Comparison of ENCODE assay signal across 29 cellular contexts in the genomic region with DNA sequence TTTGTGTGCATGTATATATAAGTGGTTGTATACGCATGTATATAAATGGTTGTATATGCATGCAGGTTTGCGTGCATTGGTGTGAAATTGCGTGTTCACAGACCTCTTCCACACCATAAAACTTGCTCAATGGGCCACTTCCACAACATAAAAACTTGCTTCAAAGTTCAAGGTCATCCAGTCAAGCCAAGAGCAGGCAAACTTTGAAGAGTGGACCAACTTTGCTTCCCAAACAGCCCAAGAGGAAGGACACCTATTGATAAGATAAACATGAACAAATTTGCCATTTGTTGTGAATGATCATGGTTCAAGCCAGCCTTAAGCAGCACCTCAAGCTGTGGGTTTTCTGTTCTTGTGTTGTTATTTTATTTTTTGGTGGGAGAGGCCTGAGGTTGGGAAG.
"Had no signal": no experiment of that assay in that cellular context is flagged by ENCODE, and none has a peak within 500 bp of the region (broad histone marks: within the 10 kb centered on the region; RNA-seq: fewer than 3 reads in every experiment).

No MANE protein-coding gene starts in this region.

- H3K4me3 ChIP-seq: stomach, suprapubic skin, testis, thoracic aorta, thyroid gland, tibial artery, tibial nerve, transverse colon, upper lobe of left lung, upper lobe of right lung, uterus, vagina had no signal

- H3K36me3 Mint-ChIP-seq: stimulated activated effector memory CD8-positive, alpha-beta T cell treated with anti-CD3 and anti-CD28 coated beads, Interleukin-12 subunit alpha, Interleukin-12 subunit beta, amount 100 ng/mL, for 72 hours; stimulated activated memory B cell treated with anti-CD40 and anti-IgM and Interleukin-4, amounts not matched to agents 10 μg/mL and 1 μg/mL and 100 μg/mL, for 72 hours; stimulated activated naive B cell treated with anti-CD40 and anti-IgM and Interleukin-4, amounts not matched to agents 10 μg/mL and 1 μg/mL and 100 μg/mL, for 72 hours; type B pancreatic cell had no signal

- H3K36me3 ChIP-seq: stomach, suprapubic skin, thoracic aorta, thyroid gland, tibial artery, tibial nerve, transverse colon, upper lobe of left lung, upper lobe of right lung, uterus, vagina had no signal

- DNase-seq: stimulated activated CD4-positive, alpha-beta T cell treated with anti-CD3 and anti-CD28 coated beads, Interleukin-2, amount 100 ng/mL, for 48 hours; stimulated activated CD4-positive, alpha-beta T cell treated with anti-CD3 and anti-CD28 coated beads, Interleukin-4, amount 100 ng/mL, for 1 hour; stimulated activated CD4-positive, alpha-beta T cell treated with anti-CD3 and anti-CD28 coated beads, Interleukin-4, amount 100 ng/mL, for 24 hours; stimulated activated CD4-positive, alpha-beta T cell treated with anti-CD3 and anti-CD28 coated beads, Interleukin-4, amount 100 ng/mL, for 4 hours; stimulated activated CD8-positive, alpha-beta memory T cell treated with anti-CD3 and anti-CD28 coated beads, Interleukin-4, amount 100 ng/mL, for 48 hours; stimulated activated naive B cell treated with anti-CD40 and anti-IgM and Interleukin-4, amounts not matched to agents 10 μg/mL and 1 μg/mL and 100 μg/mL, for 72 hours; stimulated activated naive CD4-positive, alpha-beta T cell; stimulated activated naive CD4-positive, alpha-beta T cell treated with Interleukin-2 at 50 U/mL for 16 hours; stimulated activated naive CD8-positive, alpha-beta T cell treated with anti-CD3 and anti-CD28 coated beads, Interleukin-15, amount 100 ng/mL, for 72 hours; stimulated activated naive CD8-positive, alpha-beta T cell treated with anti-CD3 and anti-CD28 coated beads, Interleukin-15, Interleukin-2, amounts not matched to agents 100 U/mL and 50 U/mL, for 24 hours; stomach; substantia nigra; testis; thyroid gland; tibial artery; transverse colon; trophoblast cell; upper lobe of left lung; upper lobe of right lung; uterus had no signal

- H3K27ac Mint-ChIP-seq: stimulated activated effector memory CD8-positive, alpha-beta T cell treated with anti-CD3 and anti-CD28 coated beads, Interleukin-12 subunit alpha, Interleukin-12 subunit beta, amount 100 ng/mL, for 72 hours; stimulated activated memory B cell treated with anti-CD40 and anti-IgM and Interleukin-4, amounts not matched to agents 10 μg/mL and 1 μg/mL and 100 μg/mL, for 72 hours; stimulated activated naive B cell treated with anti-CD40 and anti-IgM and Interleukin-4, amounts not matched to agents 10 μg/mL and 1 μg/mL and 100 μg/mL, for 72 hours; stimulated activated naive CD8-positive, alpha-beta T cell treated with anti-CD3 and anti-CD28 coated beads, Interleukin-15, amount 100 ng/mL, for 72 hours; stimulated activated naive CD8-positive, alpha-beta T cell treated with anti-CD3 and anti-CD28 coated beads, Interleukin-15, Interleukin-2, amounts not matched to agents 100 ng/mL and 50 ng/mL, for 24 hours; type B pancreatic cell had no signal

- H3K27me3 Mint-ChIP-seq: stimulated activated memory B cell treated with anti-CD40 and anti-IgM and Interleukin-4, amounts not matched to agents 10 μg/mL and 1 μg/mL and 100 μg/mL, for 72 hours; stimulated activated naive CD8-positive, alpha-beta T cell treated with anti-CD3 and anti-CD28 coated beads, Interleukin-15, amount 100 ng/mL, for 72 hours had no signal

- ATAC-seq: stimulated activated effector memory CD8-positive, alpha-beta T cell treated with anti-CD3 and anti-CD28 coated beads, Interleukin-12 subunit alpha, Interleukin-12 subunit beta, amount 100 ng/mL, for 72 hours; stimulated activated memory B cell treated with anti-CD40 and anti-IgM and Interleukin-4, amounts not matched to agents 10 μg/mL and 1 μg/mL and 100 μg/mL, for 72 hours; stimulated activated naive B cell treated with anti-CD40 and anti-IgM and Interleukin-4, amounts not matched to agents 10 μg/mL and 1 μg/mL and 100 μg/mL, for 72 hours; stimulated activated naive CD8-positive, alpha-beta T cell treated with anti-CD3 and anti-CD28 coated beads, Interleukin-15, amount 100 ng/mL, for 72 hours; stimulated activated naive CD8-positive, alpha-beta T cell treated with anti-CD3 and anti-CD28 coated beads, Interleukin-15, Interleukin-2, amounts not matched to agents 100 U/mL and 50 U/mL, for 24 hours; upper lobe of right lung had no signal

- H3K27me3 ChIP-seq: stomach, suprapubic skin, testis, thyroid gland, tibial artery, tibial nerve, transverse colon, upper lobe of left lung, upper lobe of right lung, uterus, vagina had no signal

- H3K9me3 ChIP-seq: stomach, suprapubic skin, testis, thoracic aorta, thyroid gland, tibial artery, tibial nerve, transverse colon, upper lobe of right lung, uterus, vagina had no signal

- FAIRE-seq: urothelium cell line had no signal

- H3K4me3 Mint-ChIP-seq: stimulated activated effector memory CD8-positive, alpha-beta T cell treated with anti-CD3 and anti-CD28 coated beads, Interleukin-12 subunit alpha, Interleukin-12 subunit beta, amount 100 ng/mL, for 72 hours; stimulated activated memory B cell treated with anti-CD40 and anti-IgM and Interleukin-4, amounts not matched to agents 10 μg/mL and 1 μg/mL and 100 μg/mL, for 72 hours; stimulated activated naive B cell treated with anti-CD40 and anti-IgM and Interleukin-4, amounts not matched to agents 10 μg/mL and 1 μg/mL and 100 μg/mL, for 72 hours; stimulated activated naive CD8-positive, alpha-beta T cell treated with anti-CD3 and anti-CD28 coated beads, Interleukin-15, amount 100 ng/mL, for 72 hours; stimulated activated naive CD8-positive, alpha-beta T cell treated with anti-CD3 and anti-CD28 coated beads, Interleukin-15, Interleukin-2, amounts not matched to agents 100 ng/mL and 50 ng/mL, for 24 hours; type B pancreatic cell had no signal

- H3K4me1 ChIP-seq: suprapubic skin, testis, thyroid gland, tibial artery, tibial nerve, upper lobe of left lung, upper lobe of right lung, uterus, vagina had no signal

- H3K4me1 Mint-ChIP-seq: stimulated activated memory B cell treated with anti-CD40 and anti-IgM and Interleukin-4, amounts not matched to agents 10 μg/mL and 1 μg/mL and 100 μg/mL, for 72 hours had no signal

- H3K27ac ChIP-seq: stomach, suprapubic skin, testis, thoracic aorta, thyroid gland, tibial artery, tibial nerve, transverse colon, upper lobe of left lung, upper lobe of right lung, uterus, vagina had no signal

- H3K9me3 Mint-ChIP-seq: stimulated activated effector memory CD8-positive, alpha-beta T cell treated with anti-CD3 and anti-CD28 coated beads, Interleukin-12 subunit alpha, Interleukin-12 subunit beta, amount 100 ng/mL, for 72 hours; stimulated activated memory B cell treated with anti-CD40 and anti-IgM and Interleukin-4, amounts not matched to agents 10 μg/mL and 1 μg/mL and 100 μg/mL, for 72 hours; stimulated activated naive B cell treated with anti-CD40 and anti-IgM and Interleukin-4, amounts not matched to agents 10 μg/mL and 1 μg/mL and 100 μg/mL, for 72 hours; stimulated activated naive CD8-positive, alpha-beta T cell treated with anti-CD3 and anti-CD28 coated beads, Interleukin-15, amount 100 ng/mL, for 72 hours; stimulated activated naive CD8-positive, alpha-beta T cell treated with anti-CD3 and anti-CD28 coated beads, Interleukin-15, Interleukin-2, amounts not matched to agents 100 ng/mL and 50 ng/mL, for 24 hours had no signal
